ENCODE assay signal across 15 cellular contexts in genomic region chr9:13445123-13445522, GRCh38.
DNase-seq lines count a peak whose midpoint lies in the region; ATAC-seq and TF ChIP-seq lines count a peak whose summit lies in the region.
"Had no signal": no experiment of that assay in that cellular context is flagged by ENCODE, and none has a peak within 500 bp of the region (broad histone marks: within the 10 kb centered on the region; RNA-seq: fewer than 3 reads in every experiment).

No MANE protein-coding gene starts in this region.

- H3K4me3 ChIP-seq in esophagus squamous epithelium, result peak overlapping the region in 1 of 4 donors; percentile 52
- H3K4me3 ChIP-seq: SK-N-MC had no signal

- DNase-seq in G401 (ENCODE audit: low spot score) (peak; percentile 87), NCI-H774 (lab: John Stamatoyannopoulos, UW) (peak; percentile 59), esophagus squamous epithelium (lab: John Stamatoyannopoulos, UW) (no peak), midbrain (lab: John Stamatoyannopoulos, UW) (peak; percentile 22), DMS53 treated with DMSO at 0.1 percent for 48 hours (lab: John Stamatoyannopoulos, UW; ENCODE audit: unreplicated experiment) (no peak)
- no peak for DNase-seq in natural killer cell treated with Interleukin-12 subunit alpha and Interleukin-12 subunit beta and Interleukin-15 and Interleukin-18, amount 100 ng/mL, for 72 hours (ENCODE audit: low spot score)
- DNase-seq in T-helper 2 cell treated with Interferon-gamma antibody and Interleukin-4, amounts not matched to agents 5 μg/mL and 100 μg/mL, for 36 hours (ENCODE audit: low spot score), result no peak
- DNase-seq in effector CD4-positive, alpha-beta T cell, result no peak
- DNase-seq: activated CD8-positive, alpha-beta memory T cell treated with anti-CD3 and anti-CD28 coated beads, Interleukin-2, amount 10 ng/mL, durations not matched to agents 7 days and 5 days; activated naive CD4-positive, alpha-beta T cell treated with anti-CD3 and anti-CD28 coated beads, Interleukin-2, amount 10 ng/mL, durations not matched to agents 7 days and 5 days; DMS79; IMR-90; NCI-H187 treated with DMSO at 0.1 percent for 48 hours; posterior cingulate gyrus had no signal

- no peaks in the 10 kb centered on the region for H3K9me3 ChIP-seq in esophagus squamous epithelium

- H3K36me3 Mint-ChIP-seq in natural killer cell treated with Interleukin-12 subunit alpha and Interleukin-12 subunit beta and Interleukin-15 and Interleukin-18, amount 100 ng/mL, for 72 hours, result no peaks in the 10 kb centered on the region
- no peaks in the 10 kb centered on the region for H3K36me3 Mint-ChIP-seq in T-helper 2 cell treated with Interferon-gamma antibody and Interleukin-4, amounts not matched to agents 5 μg/mL and 100 μg/mL, for 36 hours (ENCODE audit: low read depth)
- H3K36me3 Mint-ChIP-seq: activated CD8-positive, alpha-beta memory T cell treated with anti-CD3 and anti-CD28 coated beads, Interleukin-2, amount 10 ng/mL, durations not matched to agents 7 days and 5 days; activated naive CD4-positive, alpha-beta T cell treated with anti-CD3 and anti-CD28 coated beads, Interleukin-2, amount 10 ng/mL, durations not matched to agents 7 days and 5 days had no signal

- H3K27me3 ChIP-seq in esophagus squamous epithelium, result no peaks in the 10 kb centered on the region

- intact Hi-C loops in esophagus squamous epithelium (cut with DNase I), result no loop called here

- H3K27ac Mint-ChIP-seq in natural killer cell treated with Interleukin-12 subunit alpha and Interleukin-12 subunit beta and Interleukin-15 and Interleukin-18, amount 100 ng/mL, for 72 hours, result no peak overlapping the region
- H3K27ac Mint-ChIP-seq in T-helper 2 cell treated with Interferon-gamma antibody and Interleukin-4, amounts not matched to agents 5 μg/mL and 100 μg/mL, for 36 hours, result no peak overlapping the region
- H3K27ac Mint-ChIP-seq: activated CD8-positive, alpha-beta memory T cell treated with anti-CD3 and anti-CD28 coated beads, Interleukin-2, amount 10 ng/mL, durations not matched to agents 7 days and 5 days; activated naive CD4-positive, alpha-beta T cell treated with anti-CD3 and anti-CD28 coated beads, Interleukin-2, amount 10 ng/mL, durations not matched to agents 7 days and 5 days had no signal

- H3K36me3 ChIP-seq in esophagus squamous epithelium, result no peaks in the 10 kb centered on the region

- no peaks in the 10 kb centered on the region for H3K27me3 Mint-ChIP-seq in natural killer cell treated with Interleukin-12 subunit alpha and Interleukin-12 subunit beta and Interleukin-15 and Interleukin-18, amount 100 ng/mL, for 72 hours
- H3K27me3 Mint-ChIP-seq in T-helper 2 cell treated with Interferon-gamma antibody and Interleukin-4, amounts not matched to agents 5 μg/mL and 100 μg/mL, for 36 hours (ENCODE audit: low read depth), result no peaks in the 10 kb centered on the region
- H3K27me3 Mint-ChIP-seq: activated CD8-positive, alpha-beta memory T cell treated with anti-CD3 and anti-CD28 coated beads, Interleukin-2, amount 10 ng/mL, durations not matched to agents 7 days and 5 days; activated naive CD4-positive, alpha-beta T cell treated with anti-CD3 and anti-CD28 coated beads, Interleukin-2, amount 10 ng/mL, durations not matched to agents 7 days and 5 days had no signal

- peak overlapping the region in 3 of 4 donors; percentile 57 to 68 (median 65) for H3K27ac ChIP-seq in esophagus squamous epithelium
- H3K27ac ChIP-seq: SK-N-MC had no signal

- WGBS in esophagus squamous epithelium, 2 donors, result 15 to 18% methylated on average over 4 of the region's 4 CpGs

- no peak for ATAC-seq in natural killer cell treated with Interleukin-12 subunit alpha and Interleukin-12 subunit beta and Interleukin-15 and Interleukin-18, amount 100 ng/mL, for 72 hours
- ATAC-seq: activated CD8-positive, alpha-beta memory T cell treated with anti-CD3 and anti-CD28 coated beads, Interleukin-2, amount 10 ng/mL, durations not matched to agents 7 days and 5 days had no signal

- peaks cover 7% of the 10 kb centered on the region for H3K9me3 Mint-ChIP-seq in natural killer cell treated with Interleukin-12 subunit alpha and Interleukin-12 subunit beta and Interleukin-15 and Interleukin-18, amount 100 ng/mL, for 72 hours
- no peaks in the 10 kb centered on the region for H3K9me3 Mint-ChIP-seq in T-helper 2 cell treated with Interferon-gamma antibody and Interleukin-4, amounts not matched to agents 5 μg/mL and 100 μg/mL, for 36 hours
- H3K9me3 Mint-ChIP-seq: activated naive CD4-positive, alpha-beta T cell treated with anti-CD3 and anti-CD28 coated beads, Interleukin-2, amount 10 ng/mL, durations not matched to agents 7 days and 5 days had no signal

- H3K4me3 Mint-ChIP-seq in natural killer cell treated with Interleukin-12 subunit alpha and Interleukin-12 subunit beta and Interleukin-15 and Interleukin-18, amount 100 ng/mL, for 72 hours, result no peak overlapping the region
- H3K4me3 Mint-ChIP-seq in T-helper 2 cell treated with Interferon-gamma antibody and Interleukin-4, amounts not matched to agents 5 μg/mL and 100 μg/mL, for 36 hours, result no peak overlapping the region
- H3K4me3 Mint-ChIP-seq: activated CD8-positive, alpha-beta memory T cell treated with anti-CD3 and anti-CD28 coated beads, Interleukin-2, amount 10 ng/mL, durations not matched to agents 7 days and 5 days; activated naive CD4-positive, alpha-beta T cell treated with anti-CD3 and anti-CD28 coated beads, Interleukin-2, amount 10 ng/mL, durations not matched to agents 7 days and 5 days had no signal

- in situ Hi-C loops in G401 (cut with HindIII; ENCODE audit: low sequenced_read_pairs), result no loop called here

- peaks cover 0 to 25% (median 0%) of the 10 kb centered on the region in 3 donors for H3K4me1 ChIP-seq in esophagus squamous epithelium

- H3K4me1 Mint-ChIP-seq in natural killer cell treated with Interleukin-12 subunit alpha and Interleukin-12 subunit beta and Interleukin-15 and Interleukin-18, amount 100 ng/mL, for 72 hours (ENCODE audit: low read depth in 2 of 2), result no peaks in the 10 kb centered on the region
- no peaks in the 10 kb centered on the region for H3K4me1 Mint-ChIP-seq in T-helper 2 cell treated with Interferon-gamma antibody and Interleukin-4, amounts not matched to agents 5 μg/mL and 100 μg/mL, for 36 hours (ENCODE audit: low read depth)
- H3K4me1 Mint-ChIP-seq: activated CD8-positive, alpha-beta memory T cell treated with anti-CD3 and anti-CD28 coated beads, Interleukin-2, amount 10 ng/mL, durations not matched to agents 7 days and 5 days; activated naive CD4-positive, alpha-beta T cell treated with anti-CD3 and anti-CD28 coated beads, Interleukin-2, amount 10 ng/mL, durations not matched to agents 7 days and 5 days had no signal

- TF ChIP-seq POLR2A in esophagus squamous epithelium (IDR thresholded peaks at IDR 0.05), result no peak

- TF ChIP-seq CTCF in esophagus squamous epithelium (IDR thresholded peaks at IDR 0.05), result no peak

Comparison
In these comparisons a context has a peak if more than half of its experiments do, and no peak if none do; other contexts are left out.
1. DNase-seq: peak in G401 (single experiment), NCI-H774 (single experiment) and midbrain (single experiment); none in esophagus squamous epithelium (single experiment), DMS53 treated with DMSO at 0.1 percent for 48 hours (single experiment), natural killer cell treated with Interleukin-12 subunit alpha and Interleukin-12 subunit beta and Interleukin-15 and Interleukin-18, amount 100 ng/mL, for 72 hours (single experiment), T-helper 2 cell treated with Interferon-gamma antibody and Interleukin-4, amounts not matched to agents 5 μg/mL and 100 μg/mL, for 36 hours (single experiment) and effector CD4-positive, alpha-beta T cell (single experiment).